In genomic region chr14:21090194-21090939, GRCh38 we compare ENCODE assay signal across 1 cellular context.
TF ChIP-seq lines count a peak whose summit lies in the region.

No MANE protein-coding gene starts in this region.

TF ChIP-seq in HCT116, 20 proteins besides CTCF, POLR2A, EP300 and RAD21 (continued from another document):
- TF ChIP-seq REST (IDR thresholded peaks at IDR 0.05; ENCODE audit: low read depth) (no peak), MAX (IDR thresholded peaks at IDR 0.05) (no peak), SIN3A (IDR thresholded peaks at IDR 0.05; ENCODE audit: low read depth) (no peak)
